Comparison of ENCODE assay signal across 8 cellular contexts in the genomic region with DNA sequence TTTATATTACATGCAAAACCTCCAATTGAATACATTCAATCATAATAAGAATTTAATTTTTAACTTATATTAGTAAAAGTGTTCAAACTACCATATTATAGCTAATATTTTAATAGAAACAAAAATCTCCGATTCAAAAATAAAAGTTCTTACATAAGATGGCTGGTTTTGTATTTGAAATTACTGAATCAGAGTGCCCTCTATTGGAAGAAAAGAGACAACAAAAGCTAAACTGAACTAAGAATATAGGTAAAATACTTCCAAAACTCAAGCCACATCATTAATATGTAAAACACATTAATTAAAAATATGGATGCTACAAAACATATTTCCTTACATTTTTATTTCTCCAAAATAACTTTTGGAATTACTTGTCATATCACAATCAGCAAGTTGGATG.
DNase-seq lines count a peak whose midpoint lies in the region; ATAC-seq and TF ChIP-seq lines count a peak whose summit lies in the region.

No MANE protein-coding gene starts in this region.

- peak overlapping the region; percentile 46 for H3K4me2 ChIP-seq in osteoblast (ENCODE audit: insufficient read depth, low read length)

- H3K36me3 ChIP-seq in osteoblast (ENCODE audit: insufficient read depth, low read length), result no peaks in the 10 kb centered on the region

- no peak overlapping the region for H2AFZ ChIP-seq in osteoblast (ENCODE audit: low read length)

- TF ChIP-seq CTCF in GM10266 (IDR thresholded peaks at IDR 0.05; ENCODE audit: control insufficient read depth, insufficient read depth, low read depth, missing control alignments) (peak; percentile 37), osteoblast (IDR thresholded peaks at IDR 0.05; ENCODE audit: extremely low read depth, low read depth, low read length) (peak; percentile 55)

- H3K27ac ChIP-seq in osteoblast (ENCODE audit: low read depth, low read length), result no peak overlapping the region

- H3K9me3 ChIP-seq in osteoblast (ENCODE audit: low read depth, low read length), result no peaks in the 10 kb centered on the region

- DNase-seq in GM10266 (ENCODE audit: extremely low spot score) (peak; percentile 4), NCI-H2107 treated with DMSO at 0.1 percent for 48 hours (lab: John Stamatoyannopoulos, UW; ENCODE audit: unreplicated experiment) (peak; percentile 36), cerebellar cortex (ENCODE audit: low spot score) (peak; percentile 69), osteoblast (ENCODE audit: insufficient read length, low spot score, missing footprints) (no peak), DMS153 treated with DMSO at 0.1 percent for 48 hours (lab: John Stamatoyannopoulos, UW; ENCODE audit: unreplicated experiment) (no peak)
- no peak for DNase-seq in stimulated activated CD4-positive, alpha-beta T cell treated with anti-CD3 and anti-CD28 coated beads, Interleukin-2, amount 100 ng/mL, for 24 hours

- ATAC-seq in HG03565 (IDR thresholded peaks at IDR 0.05; ENCODE audit: unreplicated experiment), result no peak
- ATAC-seq in GM19467 (IDR thresholded peaks at IDR 0.05; ENCODE audit: unreplicated experiment), result no peak

- no peaks in the 10 kb centered on the region for H3K27me3 ChIP-seq in osteoblast (ENCODE audit: insufficient read depth, low read length)

- H3K79me2 ChIP-seq in osteoblast (ENCODE audit: insufficient read depth, low read length), result no peaks in the 10 kb centered on the region

- no peaks in the 10 kb centered on the region for H3K4me1 ChIP-seq in osteoblast (ENCODE audit: insufficient read depth, low read length)

- H3K4me3 ChIP-seq in osteoblast (ENCODE audit: insufficient read depth, low read length), result no peak overlapping the region

- H4K20me1 ChIP-seq in osteoblast (ENCODE audit: insufficient read depth, low read length), result no peaks in the 10 kb centered on the region

Comparison
In these comparisons a context has a peak if more than half of its experiments do, and no peak if none do; other contexts are left out.
1. DNase-seq: peak in GM10266 (single experiment), NCI-H2107 treated with DMSO at 0.1 percent for 48 hours (single experiment) and cerebellar cortex (single experiment); none in osteoblast (single experiment), stimulated activated CD4-positive, alpha-beta T cell treated with anti-CD3 and anti-CD28 coated beads, Interleukin-2, amount 100 ng/mL, for 24 hours (0 of 2) and DMS153 treated with DMSO at 0.1 percent for 48 hours (single experiment).